In genomic region chr11:87255589-87255988, GRCh38 we compare ENCODE assay signal across 32 cellular contexts.
DNase-seq lines count a peak whose midpoint lies in the region; ATAC-seq and TF ChIP-seq lines count a peak whose summit lies in the region.
"Had no signal": no experiment of that assay in that cellular context is flagged by ENCODE, and none has a peak within 500 bp of the region (broad histone marks: within the 10 kb centered on the region; RNA-seq: fewer than 3 reads in every experiment).

No MANE protein-coding gene starts in this region.

- no peaks in the 10 kb centered on the region for H3K36me3 ChIP-seq in endodermal cell (ENCODE audit: control insufficient read depth, insufficient read depth, low read length)
- H3K36me3 ChIP-seq: adrenal gland, esophagus muscularis mucosa, stomach had no signal

- no peak overlapping the region for H3K4me3 Mint-ChIP-seq in activated CD4-positive, alpha-beta T cell treated with anti-CD3 and anti-CD28 coated beads, Interleukin-2, amount 10 ng/mL, durations not matched to agents 7 days and 5 days
- H3K4me3 Mint-ChIP-seq in central memory CD8-positive, alpha-beta T cell, result no peak overlapping the region
- H3K4me3 Mint-ChIP-seq in stimulated activated naive B cell treated with anti-CD40 and anti-IgM and Interleukin-4, amounts not matched to agents 10 μg/mL and 1 μg/mL and 100 μg/mL, for 72 hours, result no peak overlapping the region
- H3K4me3 Mint-ChIP-seq in endodermal cell, result no peak overlapping the region
- H3K4me3 Mint-ChIP-seq: activated T-cell treated with anti-CD3 and anti-CD28 coated beads, Interleukin-2, amount 50 U/mL, for 72 hours; CD4-positive, CD25-positive, alpha-beta regulatory T cell; dendritic cell treated with granulocyte-macrophage colony-stimulating factor and Interleukin-4, amounts not matched to agents 40 ng/mL and 50 ng/mL, for 4 days; T-helper 2 cell treated with Interferon-gamma antibody and Interleukin-4, amounts not matched to agents 5 μg/mL and 100 μg/mL, for 36 hours had no signal

- DNase-seq in activated CD4-positive, alpha-beta T cell treated with anti-CD3 and anti-CD28 coated beads, Interleukin-2, amount 10 ng/mL, durations not matched to agents 7 days and 5 days, result no peak
- DNase-seq in activated CD4-positive, alpha-beta T cell treated with anti-CD3 and anti-CD28 coated beads for 48 hours, result no peak
- DNase-seq in MV-4-11 (lab: John Stamatoyannopoulos, UW), result peak; percentile 14
- no peak for DNase-seq in central memory CD8-positive, alpha-beta T cell (ENCODE audit: low spot score in 2 of 2)
- no peak for DNase-seq in stimulated activated naive B cell treated with anti-CD40 and anti-IgM and Interleukin-4, amounts not matched to agents 10 μg/mL and 1 μg/mL and 100 μg/mL, for 72 hours
- DNase-seq in DMS 273 treated with DMSO at 0.1 percent for 48 hours (lab: John Stamatoyannopoulos, UW), result no peak
- DNase-seq in endodermal cell, result no peak
- DNase-seq: activated CD4-positive, alpha-beta T cell treated with anti-CD3 and anti-CD28 coated beads for 4 hours; activated naive CD4-positive, alpha-beta T cell treated with Interleukin-2 at 50 U/mL for 16 hours; activated T-cell treated with anti-CD3 and anti-CD28 coated beads, Interleukin-2, amount 50 U/mL, for 72 hours; adrenal gland; central memory CD4-positive, alpha-beta T cell; foreskin fibroblast; head of caudate nucleus; KG1; mesenchymal stem cell; NCI-H146; NCI-H345; NCI-H748 treated with DMSO at 0.1 percent for 48 hours; PC-3; stimulated activated CD8-positive, alpha-beta memory T cell treated with anti-CD3 and anti-CD28 coated beads, Interleukin-4, amount 100 ng/mL, for 48 hours; stomach had no signal

- no peaks in the 10 kb centered on the region for H3K27me3 Mint-ChIP-seq in activated CD4-positive, alpha-beta T cell treated with anti-CD3 and anti-CD28 coated beads, Interleukin-2, amount 10 ng/mL, durations not matched to agents 7 days and 5 days
- no peaks in the 10 kb centered on the region for H3K27me3 Mint-ChIP-seq in central memory CD8-positive, alpha-beta T cell
- H3K27me3 Mint-ChIP-seq in stimulated activated naive B cell treated with anti-CD40 and anti-IgM and Interleukin-4, amounts not matched to agents 10 μg/mL and 1 μg/mL and 100 μg/mL, for 72 hours, result no peaks in the 10 kb centered on the region
- no peaks in the 10 kb centered on the region for H3K27me3 Mint-ChIP-seq in endodermal cell (ENCODE audit: insufficient read depth)
- H3K27me3 Mint-ChIP-seq: CD4-positive, CD25-positive, alpha-beta regulatory T cell; dendritic cell treated with granulocyte-macrophage colony-stimulating factor and Interleukin-4, amounts not matched to agents 40 ng/mL and 50 ng/mL, for 4 days had no signal

- TF ChIP-seq CTCF in endodermal cell (conservative IDR thresholded peaks at IDR 0.05), result no peak

- POLR2A ChIA-PET in activated CD4-positive, alpha-beta T cell treated with anti-CD3 and anti-CD28 coated beads, Interleukin-2, amount 10 ng/mL, durations not matched to agents 7 days and 5 days (lab: Charles Lee), result no interaction called here

- no peaks in the 10 kb centered on the region for H3K9me3 ChIP-seq in endodermal cell (ENCODE audit: control insufficient read depth, low read length)
- H3K9me3 ChIP-seq: A549, adrenal gland, esophagus muscularis mucosa, stomach had no signal

- no peaks in the 10 kb centered on the region for H3K27me3 ChIP-seq in endodermal cell (ENCODE audit: control insufficient read depth, insufficient read depth, low read length, poor library complexity, severe bottlenecking)
- H3K27me3 ChIP-seq: adrenal gland, esophagus muscularis mucosa, stomach had no signal

- ATAC-seq in central memory CD8-positive, alpha-beta T cell (replicated peaks; ENCODE audit: extremely low read depth, poor library complexity, severe bottlenecking), result no peak
- ATAC-seq in stimulated activated naive B cell treated with anti-CD40 and anti-IgM and Interleukin-4, amounts not matched to agents 10 μg/mL and 1 μg/mL and 100 μg/mL, for 72 hours (replicated peaks), result peak; percentile 48 to 55
- no peak for ATAC-seq in HG03469 (IDR thresholded peaks at IDR 0.05; ENCODE audit: unreplicated experiment)
- ATAC-seq: A549; activated T-cell treated with anti-CD3 and anti-CD28 coated beads, Interleukin-2, amount 50 U/mL, for 72 hours; left lobe of liver; PC-3; sciatic nerve; SK-N-SH treated with all-trans-retinoic acid at 6 μM for 48 hours had no signal

- no peak overlapping the region for H3K4me3 ChIP-seq in endodermal cell (ENCODE audit: low read length)
- H3K4me3 ChIP-seq: A549, adrenal gland, esophagus muscularis mucosa, stomach had no signal

- peaks cover 2% of the 10 kb centered on the region for H3K9me3 Mint-ChIP-seq in activated CD4-positive, alpha-beta T cell treated with anti-CD3 and anti-CD28 coated beads, Interleukin-2, amount 10 ng/mL, durations not matched to agents 7 days and 5 days
- no peaks in the 10 kb centered on the region for H3K9me3 Mint-ChIP-seq in central memory CD8-positive, alpha-beta T cell
- peaks cover 0 to 1% of the 10 kb centered on the region in 2 donors for H3K9me3 Mint-ChIP-seq in stimulated activated naive B cell treated with anti-CD40 and anti-IgM and Interleukin-4, amounts not matched to agents 10 μg/mL and 1 μg/mL and 100 μg/mL, for 72 hours
- no peaks in the 10 kb centered on the region for H3K9me3 Mint-ChIP-seq in endodermal cell
- H3K9me3 Mint-ChIP-seq: activated T-cell treated with anti-CD3 and anti-CD28 coated beads, Interleukin-2, amount 50 U/mL, for 72 hours; dendritic cell treated with granulocyte-macrophage colony-stimulating factor and Interleukin-4, amounts not matched to agents 40 ng/mL and 50 ng/mL, for 4 days had no signal

- H3K27ac ChIP-seq in endodermal cell (ENCODE audit: low read depth, low read length), result no peak overlapping the region
- H3K27ac ChIP-seq: A549, adrenal gland, stomach, VCaP had no signal

- H3K36me3 Mint-ChIP-seq in activated CD4-positive, alpha-beta T cell treated with anti-CD3 and anti-CD28 coated beads, Interleukin-2, amount 10 ng/mL, durations not matched to agents 7 days and 5 days (ENCODE audit: low read depth), result peaks cover 3% of the 10 kb centered on the region
- peaks cover 1% of the 10 kb centered on the region for H3K36me3 Mint-ChIP-seq in central memory CD8-positive, alpha-beta T cell (ENCODE audit: insufficient read depth)
- H3K36me3 Mint-ChIP-seq in stimulated activated naive B cell treated with anti-CD40 and anti-IgM and Interleukin-4, amounts not matched to agents 10 μg/mL and 1 μg/mL and 100 μg/mL, for 72 hours, result peaks cover 10 to 20% of the 10 kb centered on the region in 2 donors
- H3K36me3 Mint-ChIP-seq in endodermal cell (ENCODE audit: low read depth), result no peaks in the 10 kb centered on the region

- peak overlapping the region; percentile 6 for H3K27ac Mint-ChIP-seq in activated CD4-positive, alpha-beta T cell treated with anti-CD3 and anti-CD28 coated beads, Interleukin-2, amount 10 ng/mL, durations not matched to agents 7 days and 5 days
- peak overlapping the region; percentile 32 for H3K27ac Mint-ChIP-seq in central memory CD8-positive, alpha-beta T cell (ENCODE audit: low read depth)
- no peak overlapping the region for H3K27ac Mint-ChIP-seq in stimulated activated naive B cell treated with anti-CD40 and anti-IgM and Interleukin-4, amounts not matched to agents 10 μg/mL and 1 μg/mL and 100 μg/mL, for 72 hours
- no peak overlapping the region for H3K27ac Mint-ChIP-seq in endodermal cell
- H3K27ac Mint-ChIP-seq: activated T-cell treated with anti-CD3 and anti-CD28 coated beads, Interleukin-2, amount 50 U/mL, for 72 hours; dendritic cell treated with granulocyte-macrophage colony-stimulating factor and Interleukin-4, amounts not matched to agents 40 ng/mL and 50 ng/mL, for 4 days; T-helper 2 cell treated with Interferon-gamma antibody and Interleukin-4, amounts not matched to agents 5 μg/mL and 100 μg/mL, for 36 hours had no signal

- peaks cover 15% of the 10 kb centered on the region for H3K4me1 Mint-ChIP-seq in activated CD4-positive, alpha-beta T cell treated with anti-CD3 and anti-CD28 coated beads, Interleukin-2, amount 10 ng/mL, durations not matched to agents 7 days and 5 days
- peaks cover 24% of the 10 kb centered on the region for H3K4me1 Mint-ChIP-seq in central memory CD8-positive, alpha-beta T cell
- peaks cover 18% of the 10 kb centered on the region in 2 donors for H3K4me1 Mint-ChIP-seq in stimulated activated naive B cell treated with anti-CD40 and anti-IgM and Interleukin-4, amounts not matched to agents 10 μg/mL and 1 μg/mL and 100 μg/mL, for 72 hours
- H3K4me1 Mint-ChIP-seq in endodermal cell, result peaks cover 6% of the 10 kb centered on the region

- H3K9ac ChIP-seq in endodermal cell (ENCODE audit: extremely low read depth, low read length, poor library complexity, severe bottlenecking), result no peak overlapping the region

- CTCF ChIA-PET in activated CD4-positive, alpha-beta T cell treated with anti-CD3 and anti-CD28 coated beads, Interleukin-2, amount 10 ng/mL, durations not matched to agents 7 days and 5 days (lab: Charles Lee), result interaction anchor here (1.1 kb wide), 1 partner anchor 240 kb away, joined by 3 read pairs; no protein-coding TSS in a partner anchor

- H3K4me1 ChIP-seq in endodermal cell (ENCODE audit: control insufficient read depth, insufficient read depth, low read length), result no peaks in the 10 kb centered on the region
- H3K4me1 ChIP-seq: A549 had no signal

Comparison
In these comparisons a context has a peak if more than half of its experiments do, and no peak if none do; other contexts are left out.
1. H3K27ac Mint-ChIP-seq: peak in activated CD4-positive, alpha-beta T cell treated with anti-CD3 and anti-CD28 coated beads, Interleukin-2, amount 10 ng/mL, durations not matched to agents 7 days and 5 days (single experiment) and central memory CD8-positive, alpha-beta T cell (single experiment); none in stimulated activated naive B cell treated with anti-CD40 and anti-IgM and Interleukin-4, amounts not matched to agents 10 μg/mL and 1 μg/mL and 100 μg/mL, for 72 hours (single experiment) and endodermal cell (single experiment).
2. ATAC-seq: peak in stimulated activated naive B cell treated with anti-CD40 and anti-IgM and Interleukin-4, amounts not matched to agents 10 μg/mL and 1 μg/mL and 100 μg/mL, for 72 hours (2 of 2); none in central memory CD8-positive, alpha-beta T cell (single experiment) and HG03469 (single experiment).